Comparison of ENCODE assay signal across 1 cellular context in the genomic region with DNA sequence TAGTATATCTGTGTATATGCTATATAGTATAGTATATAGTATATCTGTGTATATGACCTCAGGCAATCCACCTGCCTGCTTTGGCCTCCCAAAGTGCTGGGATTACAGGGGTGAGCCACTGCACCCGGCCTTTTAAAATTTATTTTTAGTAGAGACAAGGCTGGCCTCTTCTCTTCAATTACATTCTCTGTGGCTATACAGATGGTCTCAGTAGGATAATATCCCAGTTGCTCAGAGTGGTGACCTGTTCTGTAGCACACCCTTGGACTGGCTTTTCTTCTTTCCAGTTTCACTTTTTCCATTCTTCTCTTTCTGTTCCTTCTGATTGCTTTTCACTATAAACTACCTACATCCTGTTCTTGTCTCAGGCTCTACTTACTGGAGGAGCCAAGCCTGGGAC.
TF ChIP-seq lines count a peak whose summit lies in the region.

No MANE protein-coding gene starts in this region.

TF ChIP-seq in HCT116, 20 proteins besides CTCF, POLR2A, EP300 and RAD21 (continued from another document):
- TF ChIP-seq TCF7L2 (IDR thresholded peaks at IDR 0.05; ENCODE audit: borderline replicate concordance, extremely low read depth, insufficient read depth, insufficient read length) = no peak
- TF ChIP-seq, protein P1, sequence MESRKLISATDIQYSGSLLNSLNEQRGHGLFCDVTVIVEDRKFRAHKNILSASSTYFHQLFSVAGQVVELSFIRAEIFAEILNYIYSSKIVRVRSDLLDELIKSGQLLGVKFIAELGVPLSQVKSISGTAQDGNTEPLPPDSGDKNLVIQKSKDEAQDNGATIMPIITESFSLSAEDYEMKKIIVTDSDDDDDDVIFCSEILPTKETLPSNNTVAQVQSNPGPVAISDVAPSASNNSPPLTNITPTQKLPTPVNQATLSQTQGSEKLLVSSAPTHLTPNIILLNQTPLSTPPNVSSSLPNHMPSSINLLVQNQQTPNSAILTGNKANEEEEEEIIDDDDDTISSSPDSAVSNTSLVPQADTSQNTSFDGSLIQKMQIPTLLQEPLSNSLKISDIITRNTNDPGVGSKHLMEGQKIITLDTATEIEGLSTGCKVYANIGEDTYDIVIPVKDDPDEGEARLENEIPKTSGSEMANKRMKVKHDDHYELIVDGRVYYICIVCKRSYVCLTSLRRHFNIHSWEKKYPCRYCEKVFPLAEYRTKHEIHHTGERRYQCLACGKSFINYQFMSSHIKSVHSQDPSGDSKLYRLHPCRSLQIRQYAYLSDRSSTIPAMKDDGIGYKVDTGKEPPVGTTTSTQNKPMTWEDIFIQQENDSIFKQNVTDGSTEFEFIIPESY (IDR thresholded peaks at IDR 0.05; ENCODE audit: extremely low read depth, insufficient replicate concordance, low read length) = no peak
